In genomic region chr17:41810659-41811548, GRCh38 we compare ENCODE assay signal across 6 cellular contexts. TPM values are rescaled to one million over a fixed set of nuclear protein-coding genes. Genes with fewer than 3 reads are reported as not detected.
DNase-seq lines count a peak whose midpoint lies in the region; ATAC-seq lines count a peak whose summit lies in the region.

No MANE protein-coding gene starts in this region.

- H2BK5ac ChIP-seq in mesenchymal stem cell (ENCODE audit: low read depth, low read length, poor library complexity, severe bottlenecking): peak overlapping the region; percentile 46

- peak overlapping the region; percentile 63 for H2BK15ac ChIP-seq in mesenchymal stem cell (ENCODE audit: low read depth, poor library complexity, severe bottlenecking)

- WGBS in mesenchymal stem cell: 35% methylated on average over 41 of the region's 58 CpGs

- no peaks in the 10 kb centered on the region for H3K9me3 ChIP-seq in mesenchymal stem cell (ENCODE audit: control insufficient read depth, low read length)

- peak; percentile 10 for ATAC-seq in GM19324 (IDR thresholded peaks at IDR 0.05; ENCODE audit: low FRiP score, unreplicated experiment)
- ATAC-seq in HG02763 (IDR thresholded peaks at IDR 0.05; ENCODE audit: unreplicated experiment): no peak
- ATAC-seq in GM21526 (IDR thresholded peaks at IDR 0.05; ENCODE audit: low FRiP score, unreplicated experiment): no peak

- H3K27me3 Mint-ChIP-seq in activated T-helper 1 cell treated with anti-CD3 and anti-CD28 coated beads, Interleukin-12 subunit alpha, Interleukin-12 subunit beta, Interleukin-2, Interleukin-4 antibody, amounts not matched to agents 30 ng/mL and 10 ng/mL and 1 ng/mL, durations not matched to agents 14 hours and 24 hours and 36 hours (ENCODE audit: insufficient read depth): peaks cover 30% of the 10 kb centered on the region

- peak overlapping the region; percentile 96 to 99 for H3K18ac ChIP-seq in mesenchymal stem cell (ENCODE audit: low read depth in 1 of 2, low read length in 2 of 2)

- H3K36me3 Mint-ChIP-seq in activated T-helper 1 cell treated with anti-CD3 and anti-CD28 coated beads, Interleukin-12 subunit alpha, Interleukin-12 subunit beta, Interleukin-2, Interleukin-4 antibody, amounts not matched to agents 30 ng/mL and 10 ng/mL and 1 ng/mL, durations not matched to agents 14 hours and 24 hours and 36 hours (ENCODE audit: low read depth): peaks cover 1% of the 10 kb centered on the region

- H3K4me1 Mint-ChIP-seq in activated T-helper 1 cell treated with anti-CD3 and anti-CD28 coated beads, Interleukin-12 subunit alpha, Interleukin-12 subunit beta, Interleukin-2, Interleukin-4 antibody, amounts not matched to agents 30 ng/mL and 10 ng/mL and 1 ng/mL, durations not matched to agents 14 hours and 24 hours and 36 hours (ENCODE audit: low read depth): peaks cover 14% of the 10 kb centered on the region

- intact Hi-C loops in activated T-helper 1 cell treated with anti-CD3 and anti-CD28 coated beads, Interleukin-12 subunit alpha, Interleukin-12 subunit beta, Interleukin-2, Interleukin-4 antibody, amounts not matched to agents 30 ng/mL and 10 ng/mL and 1 ng/mL, durations not matched to agents 14 hours and 24 hours and 36 hours (cut with micrococcal nuclease): loop anchor here (10.0 kb wide), 1 partner anchor 54 kb away; the partner anchor contains the start of gene KLHL11

- no peak overlapping the region for H3K27ac Mint-ChIP-seq in activated T-helper 1 cell treated with anti-CD3 and anti-CD28 coated beads, Interleukin-12 subunit alpha, Interleukin-12 subunit beta, Interleukin-2, Interleukin-4 antibody, amounts not matched to agents 30 ng/mL and 10 ng/mL and 1 ng/mL, durations not matched to agents 14 hours and 24 hours and 36 hours

- H3K27ac ChIP-seq in mesenchymal stem cell (ENCODE audit: low read length, poor library complexity, severe bottlenecking): peak overlapping the region; percentile 58

- H3K4me3 ChIP-seq in mesenchymal stem cell (ENCODE audit: insufficient read depth in 1 of 2, low read depth in 1 of 2, low read length in 2 of 2): peak overlapping the region; percentile 87 to 97

- peak overlapping the region; percentile 87 for H4K8ac ChIP-seq in mesenchymal stem cell (ENCODE audit: low read length)

- peak overlapping the region; percentile 82 to 86 for H3K4ac ChIP-seq in mesenchymal stem cell (ENCODE audit: low read depth in 1 of 2, low read length in 2 of 2)

- H3K23ac ChIP-seq in mesenchymal stem cell (ENCODE audit: low read length in 2 of 2): peak overlapping the region in 1 of 2 experiments; percentile 20

- H3K27me3 ChIP-seq in mesenchymal stem cell (ENCODE audit: control insufficient read depth in 1 of 2, insufficient read depth in 1 of 2, low read length in 2 of 2): no peaks in the 10 kb centered on the region

- H3K79me1 ChIP-seq in mesenchymal stem cell (replicated peaks; ENCODE audit: low read length, poor library complexity, severe bottlenecking): peaks cover 24% of the 10 kb centered on the region

- H3K9me3 Mint-ChIP-seq in activated T-helper 1 cell treated with anti-CD3 and anti-CD28 coated beads, Interleukin-12 subunit alpha, Interleukin-12 subunit beta, Interleukin-2, Interleukin-4 antibody, amounts not matched to agents 30 ng/mL and 10 ng/mL and 1 ng/mL, durations not matched to agents 14 hours and 24 hours and 36 hours: no peaks in the 10 kb centered on the region

- peak overlapping the region; percentile 18 for H2AK5ac ChIP-seq in mesenchymal stem cell (ENCODE audit: low read length, severe bottlenecking)

- H2AFZ ChIP-seq in mesenchymal stem cell (ENCODE audit: low read depth, low read length): peak overlapping the region; percentile 20

- H4K91ac ChIP-seq in mesenchymal stem cell (ENCODE audit: low read length): peak overlapping the region; percentile 77

- peak overlapping the region in 1 of 2 experiments; percentile 91 for H3K14ac ChIP-seq in mesenchymal stem cell (ENCODE audit: low read length in 2 of 2)

- peak overlapping the region; percentile 95 for H3K9ac ChIP-seq in mesenchymal stem cell (ENCODE audit: low read length)

- peak overlapping the region; percentile 37 to 56 for H2BK12ac ChIP-seq in mesenchymal stem cell (ENCODE audit: low read length in 2 of 2)

- peak overlapping the region; percentile 84 for H3K4me2 ChIP-seq in mesenchymal stem cell (ENCODE audit: low read length, poor library complexity, severe bottlenecking)

- H3K4me3 Mint-ChIP-seq in activated T-helper 1 cell treated with anti-CD3 and anti-CD28 coated beads, Interleukin-12 subunit alpha, Interleukin-12 subunit beta, Interleukin-2, Interleukin-4 antibody, amounts not matched to agents 30 ng/mL and 10 ng/mL and 1 ng/mL, durations not matched to agents 14 hours and 24 hours and 36 hours: peak overlapping the region; percentile 70

- H3K36me3 ChIP-seq in mesenchymal stem cell (ENCODE audit: control insufficient read depth in 1 of 2, insufficient read depth in 2 of 2, low read depth in 1 of 2, low read length in 2 of 2): peaks cover 31 to 37% of the 10 kb centered on the region in 2 experiments

- H3K4me1 ChIP-seq in mesenchymal stem cell (ENCODE audit: control insufficient read depth, insufficient read depth, low read depth, low read length): peaks cover 39% of the 10 kb centered on the region

- H2BK120ac ChIP-seq in mesenchymal stem cell (ENCODE audit: low read depth, low read length): no peak overlapping the region

- no peak for DNase-seq in activated T-helper 1 cell treated with anti-CD3 and anti-CD28 coated beads, Interleukin-12 subunit alpha, Interleukin-12 subunit beta, Interleukin-2, Interleukin-4 antibody, amounts not matched to agents 30 ng/mL and 10 ng/mL and 1 ng/mL, durations not matched to agents 14 hours and 24 hours and 36 hours (ENCODE audit: low spot score)
- DNase-seq in mesenchymal stem cell (peak; percentile 35), NCI-H1694 (lab: John Stamatoyannopoulos, UW) (no peak)

RNA-seq across cellular contexts. Expression of gene P3H4, which starts 0.8 kb away (rescaled TPM):
- 4.1 and 5.0 TPM in 2 replicates for total RNA-seq in activated T-helper 1 cell treated with anti-CD3 and anti-CD28 coated beads, Interleukin-12 subunit alpha, Interleukin-12 subunit beta, Interleukin-2, Interleukin-4 antibody, amounts not matched to agents 30 ng/mL and 10 ng/mL and 1 ng/mL, durations not matched to agents 14 hours and 24 hours and 36 hours
- 63.6 TPM for polyA plus RNA-seq in mesenchymal stem cell (2013, experiment 1 of 2)
- polyA plus RNA-seq in mesenchymal stem cell (2013, experiment 2 of 2): 62.2 TPM

RNA-seq across cellular contexts. Expression of gene FKBP10, which starts 1.9 kb away (rescaled TPM):
- total RNA-seq in activated T-helper 1 cell treated with anti-CD3 and anti-CD28 coated beads, Interleukin-12 subunit alpha, Interleukin-12 subunit beta, Interleukin-2, Interleukin-4 antibody, amounts not matched to agents 30 ng/mL and 10 ng/mL and 1 ng/mL, durations not matched to agents 14 hours and 24 hours and 36 hours: 0.62 and 1.1 TPM in 2 replicates
- 641 TPM for polyA plus RNA-seq in mesenchymal stem cell (2013, experiment 1 of 2)
- 626 TPM for polyA plus RNA-seq in mesenchymal stem cell (2013, experiment 2 of 2)

RNA-seq across cellular contexts. Expression of gene JUP, which starts 24.4 kb away (rescaled TPM):
- total RNA-seq in activated T-helper 1 cell treated with anti-CD3 and anti-CD28 coated beads, Interleukin-12 subunit alpha, Interleukin-12 subunit beta, Interleukin-2, Interleukin-4 antibody, amounts not matched to agents 30 ng/mL and 10 ng/mL and 1 ng/mL, durations not matched to agents 14 hours and 24 hours and 36 hours: 0.12 and 0.39 TPM in 2 replicates
- 146 TPM for polyA plus RNA-seq in mesenchymal stem cell (2013, experiment 1 of 2)
- polyA plus RNA-seq in mesenchymal stem cell (2013, experiment 2 of 2): 140 TPM

RNA-seq across cellular contexts. Expression of gene NT5C3B, which starts 25.1 kb away (rescaled TPM):
- total RNA-seq in activated T-helper 1 cell treated with anti-CD3 and anti-CD28 coated beads, Interleukin-12 subunit alpha, Interleukin-12 subunit beta, Interleukin-2, Interleukin-4 antibody, amounts not matched to agents 30 ng/mL and 10 ng/mL and 1 ng/mL, durations not matched to agents 14 hours and 24 hours and 36 hours: 40.8 and 44.5 TPM in 2 replicates
- 50.3 TPM for polyA plus RNA-seq in mesenchymal stem cell (2013, experiment 1 of 2)
- 50.3 TPM for polyA plus RNA-seq in mesenchymal stem cell (2013, experiment 2 of 2)

RNA-seq across cellular contexts. Expression of gene KLHL10, which starts 26.7 kb away (rescaled TPM):
- not detected in 2 replicates for total RNA-seq in activated T-helper 1 cell treated with anti-CD3 and anti-CD28 coated beads, Interleukin-12 subunit alpha, Interleukin-12 subunit beta, Interleukin-2, Interleukin-4 antibody, amounts not matched to agents 30 ng/mL and 10 ng/mL and 1 ng/mL, durations not matched to agents 14 hours and 24 hours and 36 hours
- polyA plus RNA-seq in mesenchymal stem cell (2013, experiment 1 of 2): not detected
- 0.03 TPM for polyA plus RNA-seq in mesenchymal stem cell (2013, experiment 2 of 2)
